20 cellular contexts compared by ENCODE assay signal in the genomic region with DNA sequence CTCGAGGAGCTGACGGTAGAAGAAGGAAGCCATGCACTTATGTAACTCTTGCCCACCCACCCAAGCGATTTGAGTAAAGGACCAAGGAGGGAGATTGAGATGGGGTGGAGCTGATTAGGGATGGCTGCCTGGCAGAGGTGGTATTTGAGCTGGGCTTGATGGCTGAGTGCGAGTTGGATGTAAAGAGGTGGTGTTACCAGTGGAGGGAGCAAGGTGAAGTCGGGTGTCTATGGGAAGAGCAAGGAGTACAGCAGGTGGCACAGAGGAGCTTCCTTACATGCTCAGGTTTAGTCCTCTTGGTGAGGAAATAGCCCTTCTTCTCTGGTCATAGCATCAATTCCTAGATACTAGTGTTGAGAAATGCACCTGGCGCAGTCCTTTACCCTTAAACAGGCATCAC.
"Had no signal": no experiment of that assay in that cellular context is flagged by ENCODE, and none has a peak within 500 bp of the region (broad histone marks: within the 10 kb centered on the region; RNA-seq: fewer than 3 reads in every experiment).

No MANE protein-coding gene starts in this region.

- H3K27me3 ChIP-seq: body of pancreas, pancreas, sigmoid colon, suprapubic skin, upper lobe of right lung had no signal

- H3K27ac Mint-ChIP-seq: activated CD8-positive, alpha-beta T cell treated with anti-CD3 and anti-CD28 coated beads, Interleukin-2, amount 10 ng/mL, durations not matched to agents 7 days and 5 days; activated naive CD8-positive, alpha-beta T cell treated with anti-CD3 and anti-CD28 coated beads for 36 hours; activated T-cell treated with anti-CD3 and anti-CD28 coated beads, Interleukin-2, amount 50 U/mL, for 72 hours; stimulated activated naive CD8-positive, alpha-beta T cell treated with anti-CD3 and anti-CD28 coated beads, Interleukin-15, Interleukin-2, amounts not matched to agents 100 ng/mL and 50 ng/mL, for 24 hours had no signal

- H3K4me1 Mint-ChIP-seq: activated naive CD8-positive, alpha-beta T cell treated with anti-CD3 and anti-CD28 coated beads for 36 hours; central memory CD8-positive, alpha-beta T cell had no signal

- H3K4me3 Mint-ChIP-seq: activated CD8-positive, alpha-beta T cell treated with anti-CD3 and anti-CD28 coated beads, Interleukin-2, amount 10 ng/mL, durations not matched to agents 7 days and 5 days; activated naive CD8-positive, alpha-beta T cell treated with anti-CD3 and anti-CD28 coated beads for 36 hours; activated T-cell treated with anti-CD3 and anti-CD28 coated beads, Interleukin-2, amount 50 U/mL, for 72 hours; central memory CD8-positive, alpha-beta T cell; stimulated activated naive CD8-positive, alpha-beta T cell treated with anti-CD3 and anti-CD28 coated beads, Interleukin-15, Interleukin-2, amounts not matched to agents 100 ng/mL and 50 ng/mL, for 24 hours had no signal

- H3K9me3 ChIP-seq: body of pancreas, pancreas, sigmoid colon, spleen, suprapubic skin, upper lobe of right lung had no signal

- FAIRE-seq: endothelial cell of umbilical vein, pancreas had no signal

- H3K9me3 Mint-ChIP-seq: central memory CD8-positive, alpha-beta T cell; stimulated activated naive CD8-positive, alpha-beta T cell treated with anti-CD3 and anti-CD28 coated beads, Interleukin-15, Interleukin-2, amounts not matched to agents 100 ng/mL and 50 ng/mL, for 24 hours had no signal

- H3K36me3 Mint-ChIP-seq: activated naive CD8-positive, alpha-beta T cell treated with anti-CD3 and anti-CD28 coated beads for 36 hours had no signal

- H3K36me3 ChIP-seq: pancreas, sigmoid colon, spleen, suprapubic skin, upper lobe of right lung had no signal

- H3K4me1 ChIP-seq: body of pancreas, pancreas, sigmoid colon, spleen, suprapubic skin, upper lobe of right lung had no signal

- ATAC-seq: activated CD8-positive, alpha-beta T cell treated with anti-CD3 and anti-CD28 coated beads, Interleukin-2, amount 10 ng/mL, durations not matched to agents 7 days and 5 days; activated T-cell treated with anti-CD3 and anti-CD28 coated beads, Interleukin-2, amount 50 U/mL, for 72 hours; body of pancreas; left lobe of liver; pancreas; upper lobe of right lung had no signal

- H3K4me3 ChIP-seq: body of pancreas, pancreas, sigmoid colon, spleen, suprapubic skin, upper lobe of right lung had no signal

- H3K27ac ChIP-seq: body of pancreas, pancreas, sigmoid colon, spleen, suprapubic skin, upper lobe of right lung had no signal

- DNase-seq: activated CD4-positive, alpha-beta T cell treated with anti-CD3 and anti-CD28 coated beads for 4 hours; activated CD8-positive, alpha-beta memory T cell treated with anti-CD3 and anti-CD28 coated beads, Interleukin-2, amount 50 U/mL, for 4 hours; activated CD8-positive, alpha-beta T cell treated with anti-CD3 and anti-CD28 coated beads, Interleukin-2, amount 10 ng/mL, durations not matched to agents 7 days and 5 days; activated naive CD8-positive, alpha-beta T cell treated with anti-CD3 and anti-CD28 coated beads for 36 hours; activated T-cell treated with anti-CD3 and anti-CD28 coated beads, Interleukin-2, amount 50 U/mL, for 72 hours; amygdala; body of pancreas; cortex of kidney; effector CD4-positive, alpha-beta T cell; foreskin melanocyte; islet precursor cell; pancreas; sigmoid colon; spleen; upper lobe of right lung had no signal
